In the genomic region with DNA sequence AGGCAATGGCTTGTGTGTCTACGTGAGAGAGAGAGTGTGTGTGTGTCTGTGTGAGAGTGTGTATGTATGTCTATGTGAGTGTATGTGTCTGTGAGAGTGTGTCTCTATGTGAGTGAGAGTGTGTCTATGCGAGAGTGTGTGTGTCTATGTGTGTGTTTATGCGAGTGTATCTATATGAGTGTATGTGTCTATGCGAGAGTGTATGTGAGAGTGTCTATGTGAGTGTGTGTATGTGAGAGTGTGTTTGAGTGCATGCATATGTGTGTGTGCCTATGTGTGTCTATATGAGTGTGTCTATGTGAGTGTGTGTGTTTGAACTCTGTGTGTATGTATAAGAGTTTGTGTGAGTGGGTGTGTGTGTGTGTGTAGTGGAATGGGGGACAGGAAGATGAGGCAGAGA, we compare ENCODE assay signal across 1 cellular context.
TF ChIP-seq lines count a peak whose summit lies in the region.

No MANE protein-coding gene starts in this region.

TF ChIP-seq in HepG2, 621 proteins besides CTCF, POLR2A, EP300 and RAD21:
- TF ChIP-seq NBN (conservative IDR thresholded peaks at IDR 0.05) (peak; percentile 87; the same call in 1 of the 2 replicates), ZNF703 (CRISPR knock-in tag; IDR thresholded peaks at IDR 0.05; ENCODE audit: borderline replicate concordance) (no peak), ZNF207 (IDR thresholded peaks at IDR 0.05; ENCODE audit: borderline replicate concordance) (peak; percentile 55; the same call in 1 of the 2 replicates), ATAD3A (CRISPR knock-in tag; IDR thresholded peaks at IDR 0.05) (no peak), PLRG1 (conservative IDR thresholded peaks at IDR 0.05) (0 out of 2 replicates have a peak, but pooled peaks have one; percentile 65), ZC3H4 (CRISPR knock-in tag; IDR thresholded peaks at IDR 0.05; ENCODE audit: borderline replicate concordance) (no peak), ZNF282 (IDR thresholded peaks at IDR 0.05; ENCODE audit: partially characterized antibody) (peak; percentile 87), ATF7 (IDR thresholded peaks at IDR 0.05) (0 out of 2 replicates have a peak, but pooled peaks have one; percentile 21), ATF7 (CRISPR knock-in tag; IDR thresholded peaks at IDR 0.05) (no peak), MBNL3 (CRISPR knock-in tag; conservative IDR thresholded peaks at IDR 0.05) (no peak), ELF3 (CRISPR knock-in tag; IDR thresholded peaks at IDR 0.05) (no peak), FOXP1 (IDR thresholded peaks at IDR 0.05) (peak; percentile 11; the same call in 1 of the 2 replicates), FOXP1 (CRISPR knock-in tag; IDR thresholded peaks at IDR 0.05) (no peak), FOXK2 (IDR thresholded peaks at IDR 0.05) (peak; percentile 65; the same call in 1 of the 2 replicates), IKZF1 (IDR thresholded peaks at IDR 0.05) (peak; percentile 23; the same call in 1 of the 2 replicates), NONO (IDR thresholded peaks at IDR 0.05) (0 out of 2 replicates have a peak, but pooled peaks have one; percentile 64), NONO (CRISPR knock-in tag; conservative IDR thresholded peaks at IDR 0.05) (no peak), FOXA1 (IDR thresholded peaks at IDR 0.05) (peak; percentile 48), FOXA1 (CRISPR knock-in tag; IDR thresholded peaks at IDR 0.05) (no peak)
- TF ChIP-seq, protein P1, sequence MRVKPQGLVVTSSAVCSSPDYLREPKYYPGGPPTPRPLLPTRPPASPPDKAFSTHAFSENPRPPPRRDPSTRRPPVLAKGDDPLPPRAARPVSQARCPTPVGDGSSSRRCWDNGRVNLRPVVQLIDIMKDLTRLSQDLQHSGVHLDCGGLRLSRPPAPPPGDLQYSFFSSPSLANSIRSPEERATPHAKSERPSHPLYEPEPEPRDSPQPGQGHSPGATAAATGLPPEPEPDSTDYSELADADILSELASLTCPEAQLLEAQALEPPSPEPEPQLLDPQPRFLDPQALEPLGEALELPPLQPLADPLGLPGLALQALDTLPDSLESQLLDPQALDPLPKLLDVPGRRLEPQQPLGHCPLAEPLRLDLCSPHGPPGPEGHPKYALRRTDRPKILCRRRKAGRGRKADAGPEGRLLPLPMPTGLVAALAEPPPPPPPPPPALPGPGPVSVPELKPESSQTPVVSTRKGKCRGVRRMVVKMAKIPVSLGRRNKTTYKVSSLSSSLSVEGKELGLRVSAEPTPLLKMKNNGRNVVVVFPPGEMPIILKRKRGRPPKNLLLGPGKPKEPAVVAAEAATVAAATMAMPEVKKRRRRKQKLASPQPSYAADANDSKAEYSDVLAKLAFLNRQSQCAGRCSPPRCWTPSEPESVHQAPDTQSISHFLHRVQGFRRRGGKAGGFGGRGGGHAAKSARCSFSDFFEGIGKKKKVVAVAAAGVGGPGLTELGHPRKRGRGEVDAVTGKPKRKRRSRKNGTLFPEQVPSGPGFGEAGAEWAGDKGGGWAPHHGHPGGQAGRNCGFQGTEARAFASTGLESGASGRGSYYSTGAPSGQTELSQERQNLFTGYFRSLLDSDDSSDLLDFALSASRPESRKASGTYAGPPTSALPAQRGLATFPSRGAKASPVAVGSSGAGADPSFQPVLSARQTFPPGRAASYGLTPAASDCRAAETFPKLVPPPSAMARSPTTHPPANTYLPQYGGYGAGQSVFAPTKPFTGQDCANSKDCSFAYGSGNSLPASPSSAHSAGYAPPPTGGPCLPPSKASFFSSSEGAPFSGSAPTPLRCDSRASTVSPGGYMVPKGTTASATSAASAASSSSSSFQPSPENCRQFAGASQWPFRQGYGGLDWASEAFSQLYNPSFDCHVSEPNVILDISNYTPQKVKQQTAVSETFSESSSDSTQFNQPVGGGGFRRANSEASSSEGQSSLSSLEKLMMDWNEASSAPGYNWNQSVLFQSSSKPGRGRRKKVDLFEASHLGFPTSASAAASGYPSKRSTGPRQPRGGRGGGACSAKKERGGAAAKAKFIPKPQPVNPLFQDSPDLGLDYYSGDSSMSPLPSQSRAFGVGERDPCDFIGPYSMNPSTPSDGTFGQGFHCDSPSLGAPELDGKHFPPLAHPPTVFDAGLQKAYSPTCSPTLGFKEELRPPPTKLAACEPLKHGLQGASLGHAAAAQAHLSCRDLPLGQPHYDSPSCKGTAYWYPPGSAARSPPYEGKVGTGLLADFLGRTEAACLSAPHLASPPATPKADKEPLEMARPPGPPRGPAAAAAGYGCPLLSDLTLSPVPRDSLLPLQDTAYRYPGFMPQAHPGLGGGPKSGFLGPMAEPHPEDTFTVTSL (CRISPR knock-in tag; IDR thresholded peaks at IDR 0.05; ENCODE audit: borderline replicate concordance) = no peak
- TF ChIP-seq, protein P2, sequence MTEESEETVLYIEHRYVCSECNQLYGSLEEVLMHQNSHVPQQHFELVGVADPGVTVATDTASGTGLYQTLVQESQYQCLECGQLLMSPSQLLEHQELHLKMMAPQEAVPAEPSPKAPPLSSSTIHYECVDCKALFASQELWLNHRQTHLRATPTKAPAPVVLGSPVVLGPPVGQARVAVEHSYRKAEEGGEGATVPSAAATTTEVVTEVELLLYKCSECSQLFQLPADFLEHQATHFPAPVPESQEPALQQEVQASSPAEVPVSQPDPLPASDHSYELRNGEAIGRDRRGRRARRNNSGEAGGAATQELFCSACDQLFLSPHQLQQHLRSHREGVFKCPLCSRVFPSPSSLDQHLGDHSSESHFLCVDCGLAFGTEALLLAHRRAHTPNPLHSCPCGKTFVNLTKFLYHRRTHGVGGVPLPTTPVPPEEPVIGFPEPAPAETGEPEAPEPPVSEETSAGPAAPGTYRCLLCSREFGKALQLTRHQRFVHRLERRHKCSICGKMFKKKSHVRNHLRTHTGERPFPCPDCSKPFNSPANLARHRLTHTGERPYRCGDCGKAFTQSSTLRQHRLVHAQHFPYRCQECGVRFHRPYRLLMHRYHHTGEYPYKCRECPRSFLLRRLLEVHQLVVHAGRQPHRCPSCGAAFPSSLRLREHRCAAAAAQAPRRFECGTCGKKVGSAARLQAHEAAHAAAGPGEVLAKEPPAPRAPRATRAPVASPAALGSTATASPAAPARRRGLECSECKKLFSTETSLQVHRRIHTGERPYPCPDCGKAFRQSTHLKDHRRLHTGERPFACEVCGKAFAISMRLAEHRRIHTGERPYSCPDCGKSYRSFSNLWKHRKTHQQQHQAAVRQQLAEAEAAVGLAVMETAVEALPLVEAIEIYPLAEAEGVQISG (CRISPR knock-in tag; IDR thresholded peaks at IDR 0.05) = no peak
- TF ChIP-seq, protein P3, sequence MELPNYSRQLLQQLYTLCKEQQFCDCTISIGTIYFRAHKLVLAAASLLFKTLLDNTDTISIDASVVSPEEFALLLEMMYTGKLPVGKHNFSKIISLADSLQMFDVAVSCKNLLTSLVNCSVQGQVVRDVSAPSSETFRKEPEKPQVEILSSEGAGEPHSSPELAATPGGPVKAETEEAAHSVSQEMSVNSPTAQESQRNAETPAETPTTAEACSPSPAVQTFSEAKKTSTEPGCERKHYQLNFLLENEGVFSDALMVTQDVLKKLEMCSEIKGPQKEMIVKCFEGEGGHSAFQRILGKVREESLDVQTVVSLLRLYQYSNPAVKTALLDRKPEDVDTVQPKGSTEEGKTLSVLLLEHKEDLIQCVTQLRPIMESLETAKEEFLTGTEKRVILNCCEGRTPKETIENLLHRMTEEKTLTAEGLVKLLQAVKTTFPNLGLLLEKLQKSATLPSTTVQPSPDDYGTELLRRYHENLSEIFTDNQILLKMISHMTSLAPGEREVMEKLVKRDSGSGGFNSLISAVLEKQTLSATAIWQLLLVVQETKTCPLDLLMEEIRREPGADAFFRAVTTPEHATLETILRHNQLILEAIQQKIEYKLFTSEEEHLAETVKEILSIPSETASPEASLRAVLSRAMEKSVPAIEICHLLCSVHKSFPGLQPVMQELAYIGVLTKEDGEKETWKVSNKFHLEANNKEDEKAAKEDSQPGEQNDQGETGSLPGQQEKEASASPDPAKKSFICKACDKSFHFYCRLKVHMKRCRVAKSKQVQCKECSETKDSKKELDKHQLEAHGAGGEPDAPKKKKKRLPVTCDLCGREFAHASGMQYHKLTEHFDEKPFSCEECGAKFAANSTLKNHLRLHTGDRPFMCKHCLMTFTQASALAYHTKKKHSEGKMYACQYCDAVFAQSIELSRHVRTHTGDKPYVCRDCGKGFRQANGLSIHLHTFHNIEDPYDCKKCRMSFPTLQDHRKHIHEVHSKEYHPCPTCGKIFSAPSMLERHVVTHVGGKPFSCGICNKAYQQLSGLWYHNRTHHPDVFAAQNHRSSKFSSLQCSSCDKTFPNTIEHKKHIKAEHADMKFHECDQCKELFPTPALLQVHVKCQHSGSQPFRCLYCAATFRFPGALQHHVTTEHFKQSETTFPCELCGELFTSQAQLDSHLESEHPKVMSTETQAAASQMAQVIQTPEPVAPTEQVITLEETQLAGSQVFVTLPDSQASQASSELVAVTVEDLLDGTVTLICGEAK (IDR thresholded peaks at IDR 0.05) = peak; percentile 29; the same call in 1 of the 2 replicates
- TF ChIP-seq, protein P3 (CRISPR knock-in tag; IDR thresholded peaks at IDR 0.05) = no peak
- TF ChIP-seq, protein P4, sequence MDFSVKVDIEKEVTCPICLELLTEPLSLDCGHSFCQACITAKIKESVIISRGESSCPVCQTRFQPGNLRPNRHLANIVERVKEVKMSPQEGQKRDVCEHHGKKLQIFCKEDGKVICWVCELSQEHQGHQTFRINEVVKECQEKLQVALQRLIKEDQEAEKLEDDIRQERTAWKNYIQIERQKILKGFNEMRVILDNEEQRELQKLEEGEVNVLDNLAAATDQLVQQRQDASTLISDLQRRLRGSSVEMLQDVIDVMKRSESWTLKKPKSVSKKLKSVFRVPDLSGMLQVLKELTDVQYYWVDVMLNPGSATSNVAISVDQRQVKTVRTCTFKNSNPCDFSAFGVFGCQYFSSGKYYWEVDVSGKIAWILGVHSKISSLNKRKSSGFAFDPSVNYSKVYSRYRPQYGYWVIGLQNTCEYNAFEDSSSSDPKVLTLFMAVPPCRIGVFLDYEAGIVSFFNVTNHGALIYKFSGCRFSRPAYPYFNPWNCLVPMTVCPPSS (IDR thresholded peaks at IDR 0.05) = 0 out of 2 replicates have a peak, but pooled peaks have one; percentile 48
TF ChIP-seq in HepG2: peak in this region for 12.
